In the genomic region with DNA sequence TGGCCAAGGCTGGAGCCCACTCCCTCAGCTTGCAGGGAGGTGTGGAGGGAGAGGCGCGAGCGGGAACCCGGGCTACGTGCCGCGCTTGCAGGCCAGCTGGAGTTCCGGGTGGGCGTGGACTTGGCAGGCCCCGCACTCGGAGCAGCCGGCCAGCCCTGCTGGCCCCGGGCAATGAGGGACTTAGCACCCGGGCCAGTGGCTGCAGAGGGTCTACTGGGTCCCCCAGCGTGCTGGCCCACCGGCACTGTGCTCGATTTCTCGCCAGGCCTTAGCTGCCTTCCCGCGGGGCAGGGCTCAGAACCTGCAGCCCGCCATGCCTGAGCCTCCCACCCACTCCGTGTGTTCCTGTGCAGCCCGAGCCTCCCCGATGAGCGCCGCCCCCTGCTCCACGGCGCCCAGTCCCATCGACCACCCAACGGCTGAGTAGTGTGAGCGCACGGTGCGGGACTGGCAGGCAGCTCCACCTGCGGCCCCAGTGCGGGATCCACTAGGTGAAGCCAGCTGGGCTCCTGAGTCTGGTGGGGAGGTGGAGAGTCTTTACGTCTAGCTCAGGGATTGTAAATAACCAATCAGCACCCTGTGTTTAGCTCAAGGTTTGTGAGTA, we compare ENCODE assay signal across 6 cellular contexts. TPM values are rescaled to one million over a fixed set of nuclear protein-coding genes. Genes with fewer than 3 reads are reported as not detected.
DNase-seq lines count a peak whose midpoint lies in the region; ATAC-seq, FAIRE-seq and TF ChIP-seq lines count a peak whose summit lies in the region.
"Not testable (repeated sequence)": the region's sequence is repeated elsewhere in the genome, so short reads cannot be mapped to it uniquely, and the experiment has no call there.

No MANE protein-coding gene starts in this region.

- POLR2A ChIA-PET in RWPE1 (lab: Yijun Ruan, JAX; ENCODE audit: low non-redundant PET): not testable (repeated sequence)

- not testable (repeated sequence) for H3K27me3 ChIP-seq in spleen (replicated peaks in 1 of 7)

- not testable (repeated sequence) for H3K4me3 ChIP-seq in kidney (ENCODE audit: low read length in 2 of 2); spleen

- H3K27ac Mint-ChIP-seq in chondrocyte (ENCODE audit: unreplicated experiment); natural killer cell: not testable (repeated sequence)

- H3K9me3 ChIP-seq in kidney (ENCODE audit: control insufficient read depth in 1 of 2, low read length in 2 of 2); spleen: not testable (repeated sequence)

- DNase-seq in RWPE1 (ENCODE audit: low spot score); natural killer cell: not testable (repeated sequence)
- DNase-seq in chondrocyte (ENCODE audit: low spot score) (peak; percentile 86), kidney (peak; percentile 69), spleen (peak; percentile 74)

- TF ChIP-seq CTCF in C4-2B (conservative IDR thresholded peaks at IDR 0.05); RWPE1 (conservative IDR thresholded peaks at IDR 0.05; ENCODE audit: low read depth); chondrocyte (IDR thresholded peaks at IDR 0.05); kidney (IDR thresholded peaks at IDR 0.05; ENCODE audit: borderline replicate concordance, extremely low read depth, insufficient read depth); natural killer cell (IDR thresholded peaks at IDR 0.05); spleen (IDR thresholded peaks at IDR 0.05 in 8 of 11, conservative IDR thresholded peaks at IDR 0.05 in 3 of 11): not testable (repeated sequence)

- TF ChIP-seq POLR2A in spleen (IDR thresholded peaks at IDR 0.05): not testable (repeated sequence)

- not testable (repeated sequence) for H3K9ac ChIP-seq in kidney (ENCODE audit: low read length in 2 of 2)

- not testable (repeated sequence) for ATAC-seq in natural killer cell

- not testable (repeated sequence) for H3K4me1 ChIP-seq in kidney (ENCODE audit: control insufficient read depth in 1 of 2, insufficient read depth in 1 of 2, low read depth in 1 of 2, low read length in 2 of 2)
- H3K4me1 ChIP-seq in spleen: peaks cover 0 to 17% (median 8%) of the 10 kb centered on the region in 6 donors

- H3K4me1 Mint-ChIP-seq in chondrocyte (ENCODE audit: low read depth): peaks cover 15% of the 10 kb centered on the region
- not testable (repeated sequence) for H3K4me1 Mint-ChIP-seq in natural killer cell

- not testable (repeated sequence) for FAIRE-seq in kidney (lab: Jason Lieb, UNC)

- H3K9me3 Mint-ChIP-seq in chondrocyte (ENCODE audit: low read depth); natural killer cell: not testable (repeated sequence)

- intact Hi-C loops in kidney (cut with DNase I); natural killer cell (cut with micrococcal nuclease); spleen (cut with DNase I; ENCODE audit: low total_unique reads): not testable (repeated sequence)

- 97 to 100% (median 97%) methylated on average over 13 to 36 of the region's 36 CpGs for WGBS in spleen, 5 donors

- not testable (repeated sequence) for H3K36me3 Mint-ChIP-seq in chondrocyte (ENCODE audit: low read depth); natural killer cell

- CTCF ChIA-PET in RWPE1 (lab: Yijun Ruan, JAX): interaction anchor here (0.7 kb wide), 1 partner anchor 61 kb away, joined by 3 read pairs; no protein-coding TSS in a partner anchor

- H3K27ac ChIP-seq in C4-2B (peak overlapping the region; percentile 65; the same call in 1 of the 2 replicates), RWPE1 (peak overlapping the region; percentile 77)
- not testable (repeated sequence) for H3K27ac ChIP-seq in kidney (ENCODE audit: low read depth in 2 of 2, low read length in 2 of 2); spleen

- H3K4me3 Mint-ChIP-seq in chondrocyte (ENCODE audit: unreplicated experiment): not testable (repeated sequence)
- peak overlapping the region; percentile 28 for H3K4me3 Mint-ChIP-seq in natural killer cell

- not testable (repeated sequence) for H3K27me3 Mint-ChIP-seq in chondrocyte (ENCODE audit: low read depth); natural killer cell (ENCODE audit: low read depth in 2 of 2)

- not testable (repeated sequence) for H3K36me3 ChIP-seq in kidney (ENCODE audit: control insufficient read depth in 1 of 2, insufficient read depth in 2 of 2, low read length in 2 of 2); spleen

RNA-seq across cellular contexts. Expression of gene CFAP20DC, which starts 1.1 kb away (rescaled TPM):
- total RNA-seq in chondrocyte (1.9 to 3.6 TPM (median 3.1 TPM) in 3 replicates), kidney (3.2 TPM), natural killer cell (under 1 TPM; 0.09 to 0.20 (median 0.18) TPM), spleen (1 to 10 TPM in 1 of 7 donors, under 1 TPM in 6; 0.20 to 1.2 (median 0.77) TPM)
- polyA plus RNA-seq in kidney (ENCODE audit: insufficient read depth, low read depth, low replicate concordance) (0.73 TPM), spleen (under 1 TPM; 0.20 to 0.62 (median 0.29) TPM)
